ENCODE assay signal across 8 cellular contexts in the genomic region with DNA sequence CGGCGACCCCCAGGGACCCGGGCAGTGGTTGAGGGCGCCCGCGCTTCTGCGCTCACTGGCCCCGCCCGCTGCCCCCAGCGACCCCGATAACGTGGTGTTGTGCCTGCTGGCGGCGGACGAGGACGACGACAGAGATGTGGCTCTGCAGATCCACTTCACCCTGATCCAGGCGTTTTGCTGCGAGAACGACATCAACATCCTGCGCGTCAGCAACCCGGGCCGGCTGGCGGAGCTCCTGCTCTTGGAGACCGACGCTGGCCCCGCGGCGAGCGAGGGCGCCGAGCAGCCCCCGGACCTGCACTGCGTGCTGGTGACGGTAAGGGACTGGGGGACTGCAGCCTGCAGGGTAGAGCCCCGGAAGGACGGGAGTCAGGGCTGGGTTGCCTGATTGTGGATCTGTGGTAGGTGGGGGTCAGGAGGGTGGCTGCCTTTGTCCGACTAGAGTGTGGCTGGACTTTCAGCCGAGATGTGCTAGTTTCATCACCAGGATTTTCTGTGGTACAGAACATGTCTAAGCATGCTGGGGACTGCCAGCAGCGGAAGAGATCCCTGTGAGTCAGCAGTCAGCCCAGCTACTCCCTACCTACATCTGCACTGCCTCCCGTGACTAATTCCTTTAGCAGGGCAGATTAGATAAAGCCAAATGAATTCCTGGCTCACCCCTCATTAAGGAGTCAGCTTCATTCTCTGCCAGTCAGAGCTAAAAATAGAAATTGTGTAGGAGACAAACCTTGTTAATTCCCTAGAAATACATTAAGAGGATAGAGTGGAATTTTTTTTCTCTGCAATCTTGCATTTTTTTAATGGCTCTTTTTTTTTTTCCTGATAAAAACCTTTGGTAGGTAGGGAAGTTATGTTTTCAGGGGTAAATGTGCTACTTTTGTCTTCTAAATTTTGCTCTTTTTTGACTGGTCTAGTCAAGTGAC. TPM values are rescaled to one million over a fixed set of nuclear protein-coding genes. Genes with fewer than 3 reads are reported as not detected.
DNase-seq lines count a peak whose midpoint lies in the region; ATAC-seq, FAIRE-seq and TF ChIP-seq lines count a peak whose summit lies in the region.

No MANE protein-coding gene starts in this region.

- peaks cover 1% of the 10 kb centered on the region for H3K9me3 Mint-ChIP-seq in activated naive CD8-positive, alpha-beta T cell treated with anti-CD3 and anti-CD28 coated beads, Interleukin-2, amount 10 ng/mL, durations not matched to agents 7 days and 5 days

- POLR2A ChIA-PET in activated naive CD8-positive, alpha-beta T cell treated with anti-CD3 and anti-CD28 coated beads, Interleukin-2, amount 10 ng/mL, durations not matched to agents 7 days and 5 days (lab: Charles Lee) = interaction anchor here (0.6 to 4.7 kb wide), 7 partner anchors 8 to 761 kb away, joined by 3 to 96 read pairs (median 3); a partner anchor contains a TSS

- H3K27me3 ChIP-seq in cardiac muscle cell (no peaks in the 10 kb centered on the region), pancreas (no peaks in the 10 kb centered on the region)

- peak overlapping the region; percentile 99 for H3K4me3 Mint-ChIP-seq in activated naive CD8-positive, alpha-beta T cell treated with anti-CD3 and anti-CD28 coated beads, Interleukin-2, amount 10 ng/mL, durations not matched to agents 7 days and 5 days

- no peak for TF ChIP-seq CTCF in NB4 (IDR thresholded peaks at IDR 0.05; ENCODE audit: low read depth, low read length)
- no peak for TF ChIP-seq CTCF in cardiac muscle cell (IDR thresholded peaks at IDR 0.05; ENCODE audit: low read depth, low read length)
- no peak for TF ChIP-seq CTCF in pancreas (IDR thresholded peaks at IDR 0.05)

- 1% methylated on average over 42 of the region's 42 CpGs for WGBS in pancreas, 2 donors

- H3K36me3 Mint-ChIP-seq in activated naive CD8-positive, alpha-beta T cell treated with anti-CD3 and anti-CD28 coated beads, Interleukin-2, amount 10 ng/mL, durations not matched to agents 7 days and 5 days = peaks cover 11% of the 10 kb centered on the region

- no peaks in the 10 kb centered on the region for H3K27me3 Mint-ChIP-seq in activated naive CD8-positive, alpha-beta T cell treated with anti-CD3 and anti-CD28 coated beads, Interleukin-2, amount 10 ng/mL, durations not matched to agents 7 days and 5 days

- H3K4me3 ChIP-seq in GM08714 (ENCODE audit: low read length) (peak overlapping the region; percentile 89), NB4 (ENCODE audit: low read depth, low read length) (peak overlapping the region; percentile 74), cardiac muscle cell (peak overlapping the region; percentile 88), pancreas (peak overlapping the region; percentile 71 to 91 (median 86))

- H3K27ac ChIP-seq in cardiac muscle cell = peak overlapping the region; percentile 96
- peak overlapping the region; percentile 90 to 94 (median 94) for H3K27ac ChIP-seq in pancreas

- H3K9me3 ChIP-seq in cardiac muscle cell (ENCODE audit: low read depth) = no peaks in the 10 kb centered on the region
- H3K9me3 ChIP-seq in pancreas = no peaks in the 10 kb centered on the region

- peaks cover 27% of the 10 kb centered on the region for H3K4me1 Mint-ChIP-seq in activated naive CD8-positive, alpha-beta T cell treated with anti-CD3 and anti-CD28 coated beads, Interleukin-2, amount 10 ng/mL, durations not matched to agents 7 days and 5 days

- no peak for TF ChIP-seq POLR2A in NB4 (IDR thresholded peaks at IDR 0.05; ENCODE audit: extremely low read depth, insufficient read length)

- intact Hi-C loops in pancreas (cut with DNase I) = loop anchor here in 1 of 3 donors (10.0 kb wide), 1 partner anchor 112 kb away; no protein-coding TSS in a partner anchor

- H3K4me1 ChIP-seq in cardiac muscle cell (ENCODE audit: low read depth) = peaks cover 40% of the 10 kb centered on the region
- peaks cover 14 to 31% (median 18%) of the 10 kb centered on the region in 3 donors for H3K4me1 ChIP-seq in pancreas

- H3K36me3 ChIP-seq in cardiac muscle cell = peaks cover 11% of the 10 kb centered on the region
- peaks cover 0 to 13% (median 0%) of the 10 kb centered on the region in 3 donors for H3K36me3 ChIP-seq in pancreas

- H3K27ac Mint-ChIP-seq in activated naive CD8-positive, alpha-beta T cell treated with anti-CD3 and anti-CD28 coated beads, Interleukin-2, amount 10 ng/mL, durations not matched to agents 7 days and 5 days = peak overlapping the region; percentile 99

- ATAC-seq in HG02571 (IDR thresholded peaks at IDR 0.05; ENCODE audit: unreplicated experiment) (peak; percentile 25), pancreas (peak; percentile 56 to 72 (median 63))
- peak; percentile 27 for ATAC-seq in activated naive CD8-positive, alpha-beta T cell treated with anti-CD3 and anti-CD28 coated beads, Interleukin-2, amount 10 ng/mL, durations not matched to agents 7 days and 5 days (ENCODE audit: low read depth)

- FAIRE-seq in pancreas (lab: Jason Lieb, UNC) = peak; percentile 32
- FAIRE-seq in urothelium cell line (lab: Jason Lieb, UNC) = no peak

- DNase-seq in NB4 (ENCODE audit: low read depth) (peak; percentile 93), SKM-1 treated with dmso at 0.1 percent for 144 hours (lab: John Stamatoyannopoulos, UW; ENCODE audit: unreplicated experiment) (peak; percentile 87), cardiac muscle cell (ENCODE audit: low read depth in 1 of 2, low spot score in 1 of 2) (peak; percentile 89 to 99), pancreas (peak; percentile 73 to 87 (median 80)), urothelium cell line (ENCODE audit: low spot score) (peak; percentile 86)
- DNase-seq in activated naive CD8-positive, alpha-beta T cell treated with anti-CD3 and anti-CD28 coated beads, Interleukin-2, amount 10 ng/mL, durations not matched to agents 7 days and 5 days = peak; percentile 77

RNA-seq across cellular contexts. Expression of a gene that starts 1.5 kb away (rescaled TPM):
- 10 to 100 TPM; 24.4 to 26.2 TPM for total RNA-seq in activated naive CD8-positive, alpha-beta T cell treated with anti-CD3 and anti-CD28 coated beads, Interleukin-2, amount 10 ng/mL, durations not matched to agents 7 days and 5 days
- total RNA-seq in cardiac muscle cell (73.6 and 84.2 TPM in 2 replicates), pancreas (10 to 100 TPM in 5 of 6 donors, 1 to 10 TPM in 1; 7.9 to 16.9 (median 12.7) TPM)
- polyA plus RNA-seq in cardiac muscle cell (106 and 112 TPM in 2 replicates), pancreas (10 to 100 TPM; 16.1 to 17.3 TPM)

Comparison
In these comparisons a context has a peak if more than half of its experiments do, and no peak if none do; other contexts are left out.
1. Peak in every context shown above with its lines: DNase-seq, ATAC-seq, H3K4me3 ChIP-seq and H3K27ac ChIP-seq.